In genomic region chr10:131882151-131882550, GRCh38 we compare ENCODE assay signal across 16 cellular contexts. TPM values are rescaled to one million over a fixed set of nuclear protein-coding genes. Genes with fewer than 3 reads are reported as not detected.
DNase-seq lines count a peak whose midpoint lies in the region; ATAC-seq, FAIRE-seq and TF ChIP-seq lines count a peak whose summit lies in the region.
"Had no signal": no experiment of that assay in that cellular context is flagged by ENCODE, and none has a peak within 500 bp of the region (broad histone marks: within the 10 kb centered on the region; RNA-seq: fewer than 3 reads in every experiment).

No MANE protein-coding gene starts in this region.

- H3K27me3 ChIP-seq in H1 (replicated peaks in 1 of 4; ENCODE audit: control insufficient read depth in 3 of 4, extremely low read depth in 1 of 4, insufficient read depth in 3 of 4, low read length in 3 of 4) (0 out of 7 replicates have a peak, but pooled peaks cover 0 to 2% (median 0%) of the 10 kb centered on the region in 4 experiments), breast epithelium (peaks cover 0 to 6% of the 10 kb centered on the region in 2 donors)
- H3K27me3 ChIP-seq: BLaER1 had no signal

- H3K9me3 ChIP-seq in H1 (ENCODE audit: insufficient read depth in 2 of 2, low read depth in 1 of 2, low read length in 1 of 2) (peaks cover 14 to 17% of the 10 kb centered on the region in 2 experiments), breast epithelium (peaks cover 4 to 7% of the 10 kb centered on the region in 2 donors)

- peaks cover 19% of the 10 kb centered on the region for H3K27me3 Mint-ChIP-seq in activated T-cell treated with anti-CD3 and anti-CD28 coated beads, Interleukin-2, amount 50 U/mL, for 24 hours

- 93% methylated on average over 8 of the region's 8 CpGs; no CpG with 5 or more reads in 1 of the 2 experiments for WGBS in H1 (ENCODE audit: extremely low coverage in 1 of 2, insufficient coverage in 1 of 2, insufficient read length in 1 of 2, insufficient replicate concordance in 2 of 2, low coverage in 1 of 2, low lambda C conversion rate in 2 of 2, missing lambda C conversion rate in 1 of 2), 2 experiments

- no peak overlapping the region for H2AFZ ChIP-seq in H1 (ENCODE audit: low read length)
- H2AFZ ChIP-seq: GM23338 had no signal

- H3K14ac ChIP-seq in H1 (ENCODE audit: insufficient read length), result no peak overlapping the region

- CTCF ChIA-PET in H1 (lab: Charles Lee; ENCODE audit: partially characterized antibody), result no interaction called here

- H3K23me2 ChIP-seq in H1 (ENCODE audit: low read depth, low read length), result peaks cover 12% of the 10 kb centered on the region; the same call in 1 of the 2 replicates

- no peak overlapping the region for H4K8ac ChIP-seq in H1 (ENCODE audit: extremely low read depth, insufficient read depth, low read length)

- peaks cover 3% of the 10 kb centered on the region for H3K9me3 Mint-ChIP-seq in activated T-cell treated with anti-CD3 and anti-CD28 coated beads, Interleukin-2, amount 50 U/mL, for 24 hours

- peaks cover 0 to 10% of the 10 kb centered on the region in 2 experiments for H4K20me1 ChIP-seq in H1 (replicated peaks in 1 of 2; ENCODE audit: control insufficient read depth in 1 of 2, insufficient read depth in 2 of 2, low read length in 2 of 2)
- H4K20me1 ChIP-seq: BLaER1 had no signal

- POLR2A ChIA-PET in H1 (lab: Charles Lee; ENCODE audit: partially characterized antibody), result no interaction called here

- H2AK5ac ChIP-seq in H1 (ENCODE audit: low read depth, low read length), result peak overlapping the region; percentile 83; the same call in 1 of the 2 replicates

- no peak overlapping the region for H3K4me3 ChIP-seq in H1 (ENCODE audit: extremely low read depth in 1 of 4, insufficient read depth in 2 of 4, low read depth in 3 of 4, low read length in 4 of 4)
- H3K4me3 ChIP-seq in breast epithelium, result no peak overlapping the region
- H3K4me3 ChIP-seq: BLaER1, GM23338, HAP-1 had no signal

- H3K36me3 Mint-ChIP-seq in activated T-cell treated with anti-CD3 and anti-CD28 coated beads, Interleukin-2, amount 50 U/mL, for 24 hours (ENCODE audit: low read depth), result no peaks in the 10 kb centered on the region
- H3K36me3 Mint-ChIP-seq: CD4-positive, CD25-positive, alpha-beta regulatory T cell; IgD-negative memory B cell had no signal

- H3K23ac ChIP-seq in H1 (ENCODE audit: insufficient read length), result no peak overlapping the region

- no peak for TF ChIP-seq POLR2A in H1 (IDR thresholded peaks at IDR 0.05; ENCODE audit: control extremely low read depth in 1 of 2, low read depth in 2 of 2, low read length in 2 of 2)
- no peak for TF ChIP-seq POLR2A in breast epithelium (IDR thresholded peaks at IDR 0.05)

- peak; percentile 25 for DNase-seq in activated T-cell treated with anti-CD3 and anti-CD28 coated beads, Interleukin-2, amount 50 U/mL, for 24 hours
- no peak for DNase-seq in activated T-cell treated with anti-CD3 and anti-CD28 coated beads for 4 hours
- DNase-seq in H1 (ENCODE audit: low read depth in 1 of 2, low spot score in 2 of 2), result no peak
- peak; percentile 45 for DNase-seq in sciatic nerve (ENCODE audit: low spot score)
- DNase-seq in medulla oblongata (ENCODE audit: extremely low spot score), result no peak
- no peak for DNase-seq in breast epithelium (ENCODE audit: low spot score in 2 of 2)
- no peak for DNase-seq in activated gamma-delta T cell treated with Interleukin-2 at 50 U/mL for 16 hours
- DNase-seq: 8988T; AML-193; Calu3; CD4-positive, CD25-positive, alpha-beta regulatory T cell; DMS 273 treated with DMSO at 0.1 percent for 48 hours had no signal

- H3K27ac Mint-ChIP-seq in activated T-cell treated with anti-CD3 and anti-CD28 coated beads, Interleukin-2, amount 50 U/mL, for 24 hours, result no peak overlapping the region
- H3K27ac Mint-ChIP-seq: CD4-positive, CD25-positive, alpha-beta regulatory T cell; GM23338; IgD-negative memory B cell had no signal

- H3K79me1 ChIP-seq in H1 (ENCODE audit: low read depth, low read length), result peaks cover 3% of the 10 kb centered on the region; the same call in 1 of the 2 replicates

- no peak overlapping the region for H3K9ac ChIP-seq in H1 (replicated peaks in 1 of 4; ENCODE audit: extremely low read depth in 1 of 4, low read depth in 3 of 4, low read length in 3 of 4)
- H3K9ac ChIP-seq: BLaER1 had no signal

- TF ChIP-seq EP300 in H1 (IDR thresholded peaks at IDR 0.05; ENCODE audit: borderline replicate concordance in 1 of 2, low read depth in 2 of 2, low read length in 2 of 2), result no peak

- no peaks in the 10 kb centered on the region for H3K4me1 ChIP-seq in H1 (replicated peaks in 1 of 4; ENCODE audit: control insufficient read depth in 3 of 4, insufficient read depth in 4 of 4, low read length in 3 of 4)
- no peaks in the 10 kb centered on the region for H3K4me1 ChIP-seq in breast epithelium
- H3K4me1 ChIP-seq: HAP-1 had no signal

- intact Hi-C loops in sciatic nerve (cut with DNase I), result no loop called here
- intact Hi-C loops in breast epithelium (cut with DNase I; ENCODE audit: low total_unique reads), result loop anchor here (5.0 kb wide), 1 partner anchor 1075 kb away; no protein-coding TSS in a partner anchor

- no peak overlapping the region for H3K56ac ChIP-seq in H1 (replicated peaks; ENCODE audit: insufficient read length, low read depth, low read length)

- H2BK5ac ChIP-seq in H1 (ENCODE audit: low read depth, low read length), result no peak overlapping the region

- no peak overlapping the region for H3K4ac ChIP-seq in H1 (replicated peaks; ENCODE audit: insufficient read length, low read depth, low read length)

- H3K4me2 ChIP-seq in H1 (ENCODE audit: insufficient read depth in 1 of 2, low read depth in 2 of 2, low read length in 2 of 2), result no peak overlapping the region
- H3K4me2 ChIP-seq: BLaER1, GM23338 had no signal

- no peak overlapping the region for H3K18ac ChIP-seq in H1 (ENCODE audit: extremely low read depth, low read length)

- H3K36me3 ChIP-seq in H1 (ENCODE audit: control insufficient read depth in 2 of 4, insufficient read depth in 4 of 4, low read length in 3 of 4) (no peaks in the 10 kb centered on the region), breast epithelium (no peaks in the 10 kb centered on the region)
- H3K36me3 ChIP-seq: BLaER1, HAP-1 had no signal

- TF ChIP-seq CTCF in H1 (IDR thresholded peaks at IDR 0.05; ENCODE audit: control extremely low read depth in 1 of 3, insufficient read depth in 1 of 3, low read depth in 1 of 3, low read length in 3 of 3), result no peak
- no peak for TF ChIP-seq CTCF in breast epithelium (IDR thresholded peaks at IDR 0.05)

- no peak overlapping the region for H4K5ac ChIP-seq in H1 (ENCODE audit: insufficient read length, low read depth, low read length)

- FAIRE-seq in H1 (lab: Jason Lieb, UNC), result no peak

- no peak overlapping the region for H2BK15ac ChIP-seq in H1 (ENCODE audit: low read length)

- no peak overlapping the region for H3K27ac ChIP-seq in H1 (ENCODE audit: low read depth, low read length)
- H3K27ac ChIP-seq in breast epithelium, result no peak overlapping the region
- H3K27ac ChIP-seq: BLaER1 had no signal

- no peak overlapping the region for H2BK12ac ChIP-seq in H1 (ENCODE audit: low read depth, low read length)

- no peak overlapping the region for H4K91ac ChIP-seq in H1 (replicated peaks; ENCODE audit: insufficient read length, low read length)

- H3K4me1 Mint-ChIP-seq in activated T-cell treated with anti-CD3 and anti-CD28 coated beads, Interleukin-2, amount 50 U/mL, for 24 hours (ENCODE audit: low read depth), result peaks cover 11% of the 10 kb centered on the region

- no peak for TF ChIP-seq RAD21 in H1 (IDR thresholded peaks at IDR 0.05 in 1 of 2, conservative IDR thresholded peaks at IDR 0.05 in 1 of 2; ENCODE audit: low read depth in 2 of 2, low read length in 2 of 2)

- H2BK120ac ChIP-seq in H1 (replicated peaks; ENCODE audit: low read depth, low read length), result no peak overlapping the region

- ATAC-seq in sciatic nerve, result no peak
- ATAC-seq: GM23338 had no signal

- H3K79me2 ChIP-seq in H1 (ENCODE audit: control insufficient read depth in 1 of 2, insufficient read depth in 2 of 2, low read length in 2 of 2), result no peaks in the 10 kb centered on the region

- no peak overlapping the region for H2BK20ac ChIP-seq in H1 (ENCODE audit: low read length)

- no peak overlapping the region for H3K4me3 Mint-ChIP-seq in activated T-cell treated with anti-CD3 and anti-CD28 coated beads, Interleukin-2, amount 50 U/mL, for 24 hours
- H3K4me3 Mint-ChIP-seq: CD4-positive, CD25-positive, alpha-beta regulatory T cell; GM23338; IgD-negative memory B cell had no signal

TF ChIP-seq in H1, 55 proteins besides CTCF, POLR2A, EP300 and RAD21 (continues in another document):
- TF ChIP-seq HDAC2 (IDR thresholded peaks at IDR 0.05; ENCODE audit: borderline replicate concordance in 1 of 2, low read depth in 2 of 2, low read length in 2 of 2) (no peak), RNF2 (IDR thresholded peaks at IDR 0.05; ENCODE audit: borderline replicate concordance, low read depth, low read length, missing control alignments, poor library complexity, severe bottlenecking) (no peak), SP4 (IDR thresholded peaks at IDR 0.05; ENCODE audit: low read length) (no peak), TBP (IDR thresholded peaks at IDR 0.05; ENCODE audit: low read depth, low read length) (no peak)

RNA-seq across cellular contexts. Expression of gene PPP2R2D, which starts 18.7 kb away (rescaled TPM):
- total RNA-seq in H1 (2021; fragmentation: NEBNext Ultra II Directional; extraction: Animal tissue kit (Norgen Biotek cat#: 25700)), result 32.8 and 34.1 TPM in 2 replicates
- 22.8 and 25.4 TPM in 2 replicates for polyA plus RNA-seq in H1 (2011; rRNA removed)
- polyA plus RNA-seq in H1 (2011; cell fraction: cytosol; rRNA removed), result 27.9 TPM
- 48.3 TPM for polyA plus RNA-seq in H1 (2011; cell fraction: nucleus; rRNA removed)
- polyA plus RNA-seq in H1 (2012, experiment 1 of 2), result 23.0 to 27.3 TPM (median 25.8 TPM) in 4 replicates
- 17.9 TPM for polyA plus RNA-seq in H1 (2012, experiment 2 of 2)
- 25.0 TPM for polyA plus RNA-seq in H1 (2013, experiment 1 of 2)
- polyA plus RNA-seq in H1 (2013, experiment 2 of 2), result 25.3 TPM
- polyA minus RNA-seq in H1 (2011; rRNA and poly(A)+ RNA removed), result 38.8 and 40.7 TPM in 2 replicates
- polyA minus RNA-seq in H1 (2011; cell fraction: cytosol; rRNA and poly(A)+ RNA removed), result 18.9 TPM
- 42.4 TPM for polyA minus RNA-seq in H1 (2011; cell fraction: nucleus; rRNA and poly(A)+ RNA removed)
- total RNA-seq in sciatic nerve (30.1 TPM), breast epithelium (10 to 100 TPM; 33.0 to 51.8 (median 44.1) TPM)

Comparison
In these comparisons a context has a peak if more than half of its experiments do, and no peak if none do; other contexts are left out.
1. DNase-seq: peak in activated T-cell treated with anti-CD3 and anti-CD28 coated beads, Interleukin-2, amount 50 U/mL, for 24 hours (single experiment) and sciatic nerve (single experiment); none in activated T-cell treated with anti-CD3 and anti-CD28 coated beads for 4 hours (single experiment), H1 (0 of 2), medulla oblongata (single experiment), breast epithelium (0 of 2) and activated gamma-delta T cell treated with Interleukin-2 at 50 U/mL for 16 hours (single experiment).